In the genomic region with DNA sequence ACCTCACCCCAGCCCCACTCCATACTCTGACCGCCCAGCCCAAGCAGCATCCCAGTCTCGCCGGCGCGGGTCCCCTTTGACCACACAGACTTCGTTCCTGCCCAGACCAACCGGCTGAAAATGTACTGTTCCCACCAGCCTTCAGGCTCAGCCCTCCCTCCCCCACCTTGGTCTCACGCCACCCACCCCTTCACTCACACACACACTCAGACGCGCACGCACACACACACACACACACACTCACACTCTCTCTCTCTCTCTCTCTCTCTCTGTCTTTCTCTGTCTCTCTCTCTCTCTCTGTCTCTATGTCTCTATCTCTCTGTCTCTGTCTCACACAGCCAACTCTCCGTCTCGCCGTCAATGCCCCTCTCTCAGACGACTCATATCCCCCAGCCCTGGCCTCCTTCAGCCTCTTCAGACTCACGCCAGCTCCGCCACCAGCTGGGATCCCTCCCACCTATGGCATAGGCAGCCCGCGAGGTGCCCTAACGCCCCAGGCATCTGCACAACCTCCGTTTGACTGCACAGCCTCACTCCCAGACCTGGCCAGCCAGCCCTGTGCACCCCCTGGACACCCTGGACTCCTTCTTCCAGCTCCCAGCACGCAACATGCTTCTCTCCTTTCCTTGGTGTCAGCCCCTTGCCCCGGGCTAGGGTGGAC, we compare ENCODE assay signal across 3 cellular contexts. TPM values are rescaled to one million over a fixed set of nuclear protein-coding genes. Genes with fewer than 3 reads are reported as not detected.
"Had no signal": no experiment of that assay in that cellular context is flagged by ENCODE, and none has a peak within 500 bp of the region (broad histone marks: within the 10 kb centered on the region; RNA-seq: fewer than 3 reads in every experiment).

No MANE protein-coding gene starts in this region.

RNA-seq across cellular contexts. Expression of a gene that starts 46.1 kb away (rescaled TPM):
- total RNA-seq: HT-29, LHCN-M2, MCF 10A had no signal
